8 cellular contexts compared by ENCODE assay signal in genomic region chr9:126301985-126302603, GRCh38. TPM values are rescaled to one million over a fixed set of nuclear protein-coding genes. Genes with fewer than 3 reads are reported as not detected.
A peak's percentile ranks its signal among the peaks of the same experiment; 100 is the strongest.
DNase-seq lines count a peak whose midpoint lies in the region; ATAC-seq and TF ChIP-seq lines count a peak whose summit lies in the region.

No MANE protein-coding gene starts in this region.

- no peaks in the 10 kb centered on the region for H3K9me3 ChIP-seq in CD4-positive, alpha-beta T cell (ENCODE audit: control insufficient read depth, low read length)
- H3K9me3 ChIP-seq in NT2/D1 (ENCODE audit: insufficient read depth, low read length) (no peaks in the 10 kb centered on the region), neutrophil (no peaks in the 10 kb centered on the region)

- peaks cover 5% of the 10 kb centered on the region for H3K4me1 ChIP-seq in NT2/D1 (ENCODE audit: insufficient read depth, insufficient read length)
- peaks cover 0 to 3% of the 10 kb centered on the region in 2 experiments for H3K4me1 ChIP-seq in neutrophil (ENCODE audit: control insufficient read depth in 1 of 2, insufficient read depth in 1 of 2, low read depth in 1 of 2, low read length in 1 of 2)

- TF ChIP-seq CTCF in CD4-positive, alpha-beta T cell (IDR thresholded peaks at IDR 0.05): peak; percentile 62
- TF ChIP-seq CTCF in neutrophil (IDR thresholded peaks at IDR 0.05): peak; percentile 13

- H3K27me3 ChIP-seq in CD4-positive, alpha-beta T cell (ENCODE audit: control insufficient read depth, insufficient read depth, low read length): no peaks in the 10 kb centered on the region
- H3K27me3 ChIP-seq in NT2/D1 (ENCODE audit: insufficient read depth, insufficient read length): no peaks in the 10 kb centered on the region
- H3K27me3 ChIP-seq in neutrophil: peaks cover 13% of the 10 kb centered on the region

- no peak overlapping the region for H3K4me3 ChIP-seq in NT2/D1 (ENCODE audit: insufficient read length, low read depth)
- H3K4me3 ChIP-seq in neutrophil (ENCODE audit: low read depth in 1 of 2, low read length in 1 of 2): no peak overlapping the region

- H3K4me1 Mint-ChIP-seq in CD4-positive, alpha-beta T cell (ENCODE audit: low read depth): peaks cover 5% of the 10 kb centered on the region

- peak; percentile 30 to 51 (median 38) for DNase-seq in CD4-positive, alpha-beta T cell
- peak; percentile 33 for DNase-seq in HK-2 (ENCODE audit: unreplicated experiment)
- DNase-seq in NT2/D1 (ENCODE audit: low read depth, low spot score): peak; percentile 63
- DNase-seq in activated T-helper 1 cell treated with Interleukin-2 at 50 U/mL for 16 hours (ENCODE audit: low read depth): peak; percentile 16
- peak; percentile 32 for DNase-seq in fibroblast of the conjunctiva (ENCODE audit: low read depth)
- no peak for DNase-seq in NCI-H128 (lab: John Stamatoyannopoulos, UW; ENCODE audit: unreplicated experiment)

- no peaks in the 10 kb centered on the region for H3K9me3 Mint-ChIP-seq in CD4-positive, alpha-beta T cell

- no peaks in the 10 kb centered on the region for H3K27me3 Mint-ChIP-seq in CD4-positive, alpha-beta T cell

- CTCF ChIA-PET in CD4-positive, alpha-beta T cell (lab: Charles Lee): interaction anchor here (1.1 to 2.8 kb wide), 4 partner anchors 95 to 197 kb away, joined by 4 to 18 read pairs (median 8); no protein-coding TSS in a partner anchor

- H3K9ac ChIP-seq in NT2/D1 (ENCODE audit: insufficient read length, low read depth): no peak overlapping the region

- intact Hi-C loops in CD4-positive, alpha-beta T cell (cut with DNase I, micrococcal nuclease): loop anchor here (1.0 kb wide), 3 partner anchors 95 to 189 kb away; no protein-coding TSS in a partner anchor

- no peaks in the 10 kb centered on the region for H3K36me3 Mint-ChIP-seq in CD4-positive, alpha-beta T cell (ENCODE audit: low read depth)

- no peak overlapping the region for H3K27ac ChIP-seq in CD4-positive, alpha-beta T cell (ENCODE audit: low read depth, low read length)
- H3K27ac ChIP-seq in neutrophil: no peak overlapping the region

- POLR2A ChIA-PET in CD4-positive, alpha-beta T cell (lab: Charles Lee): interaction anchor here (0.9 kb wide), 1 partner anchor 97 kb away, joined by 3 read pairs; no protein-coding TSS in a partner anchor

- H3K4me3 Mint-ChIP-seq in CD4-positive, alpha-beta T cell: no peak overlapping the region

- H3K27ac Mint-ChIP-seq in CD4-positive, alpha-beta T cell: no peak overlapping the region

- H3K36me3 ChIP-seq in NT2/D1 (ENCODE audit: insufficient read depth, insufficient read length, low read length) (no peaks in the 10 kb centered on the region), neutrophil (no peaks in the 10 kb centered on the region)

- peak; percentile 97 for ATAC-seq in CD4-positive, alpha-beta T cell (ENCODE audit: poor library complexity)
- ATAC-seq in GM18870 (IDR thresholded peaks at IDR 0.05; ENCODE audit: unreplicated experiment): no peak

RNA-seq across cellular contexts. Expression of gene MVB12B, which starts 24.5 kb away (rescaled TPM):
- total RNA-seq in CD4-positive, alpha-beta T cell: 10 to 100 TPM; 14.3 to 15.3 TPM
